ENCODE assay signal across 21 cellular contexts in the genomic region with DNA sequence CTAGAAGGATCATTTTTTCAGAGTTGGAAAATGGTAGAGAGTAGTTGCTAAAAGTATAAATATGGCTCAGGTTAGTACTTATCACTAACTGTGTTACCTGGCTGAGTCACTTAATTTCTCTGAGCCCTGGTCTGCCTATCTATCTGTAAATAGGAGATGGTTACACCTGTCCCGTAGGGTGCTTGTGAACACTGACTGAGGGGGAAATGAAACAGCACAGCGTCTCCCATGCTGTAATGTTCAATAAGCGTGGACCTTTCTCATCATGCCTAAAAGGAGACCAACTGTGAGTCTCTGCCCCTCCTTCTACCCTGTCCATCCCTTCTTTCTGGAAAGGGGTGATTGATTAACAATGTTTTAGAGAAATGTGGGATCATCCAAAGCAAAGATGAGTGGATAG.
"Had no signal": no experiment of that assay in that cellular context is flagged by ENCODE, and none has a peak within 500 bp of the region (broad histone marks: within the 10 kb centered on the region; RNA-seq: fewer than 3 reads in every experiment).

No MANE protein-coding gene starts in this region.

- DNase-seq: activated CD4-positive, alpha-beta memory T cell treated with anti-CD3 and anti-CD28 coated beads, Interleukin-2, amount 10 ng/mL, durations not matched to agents 7 days and 5 days; activated CD4-positive, alpha-beta T cell treated with anti-CD3 and anti-CD28 coated beads, Interleukin-2, amount 10 ng/mL, durations not matched to agents 24 days and 14 days; activated naive CD8-positive, alpha-beta T cell treated with anti-CD3 and anti-CD28 coated beads for 36 hours; amniotic stem cell; cerebellar nuclear complex; glutamatergic neuron; hippocampal formation; left ventricle myocardium inferior; midbrain; nucleus accumbens; right lobe of liver; stimulated activated CD4-positive, alpha-beta T cell treated with anti-CD3 and anti-CD28 coated beads, Interleukin-1b, Interleukin-23, amount 100 ng/mL, for 48 hours; transverse colon; uterus had no signal

- H3K36me3 ChIP-seq: esophagus muscularis mucosa, left ventricle myocardium inferior, right lobe of liver, transverse colon, uterus had no signal

- H3K27me3 Mint-ChIP-seq: activated naive CD8-positive, alpha-beta T cell treated with anti-CD3 and anti-CD28 coated beads for 36 hours had no signal

- H3K36me3 Mint-ChIP-seq: stimulated activated effector memory CD8-positive, alpha-beta T cell treated with anti-CD3 and anti-CD28 coated beads, Interleukin-12 subunit alpha, Interleukin-12 subunit beta, amount 100 ng/mL, for 72 hours had no signal

- H3K9me3 ChIP-seq: esophagus muscularis mucosa, right lobe of liver, transverse colon, uterus had no signal

- H3K4me3 Mint-ChIP-seq: activated CD4-positive, alpha-beta memory T cell treated with anti-CD3 and anti-CD28 coated beads, Interleukin-2, amount 10 ng/mL, durations not matched to agents 7 days and 5 days; activated CD4-positive, alpha-beta T cell treated with anti-CD3 and anti-CD28 coated beads, Interleukin-2, amount 10 ng/mL, durations not matched to agents 24 days and 14 days; activated naive CD8-positive, alpha-beta T cell treated with anti-CD3 and anti-CD28 coated beads for 36 hours; activated T-helper 1 cell treated with anti-CD3 and anti-CD28 coated beads, Interleukin-12 subunit alpha, Interleukin-12 subunit beta, Interleukin-2, Interleukin-4 antibody, amounts not matched to agents 30 ng/mL and 10 ng/mL and 1 ng/mL, durations not matched to agents 14 hours and 24 hours and 36 hours; nephron; stimulated activated effector memory CD8-positive, alpha-beta T cell treated with anti-CD3 and anti-CD28 coated beads, Interleukin-12 subunit alpha, Interleukin-12 subunit beta, amount 100 ng/mL, for 72 hours had no signal

- H3K4me1 ChIP-seq: right lobe of liver, uterus had no signal

- H3K27me3 ChIP-seq: esophagus muscularis mucosa, right lobe of liver, transverse colon, uterus had no signal

- H3K27ac Mint-ChIP-seq: activated CD4-positive, alpha-beta memory T cell treated with anti-CD3 and anti-CD28 coated beads, Interleukin-2, amount 10 ng/mL, durations not matched to agents 7 days and 5 days; activated CD4-positive, alpha-beta T cell treated with anti-CD3 and anti-CD28 coated beads, Interleukin-2, amount 10 ng/mL, durations not matched to agents 24 days and 14 days; activated naive CD8-positive, alpha-beta T cell treated with anti-CD3 and anti-CD28 coated beads for 36 hours; activated T-helper 1 cell treated with anti-CD3 and anti-CD28 coated beads, Interleukin-12 subunit alpha, Interleukin-12 subunit beta, Interleukin-2, Interleukin-4 antibody, amounts not matched to agents 30 ng/mL and 10 ng/mL and 1 ng/mL, durations not matched to agents 14 hours and 24 hours and 36 hours; nephron; stimulated activated effector memory CD8-positive, alpha-beta T cell treated with anti-CD3 and anti-CD28 coated beads, Interleukin-12 subunit alpha, Interleukin-12 subunit beta, amount 100 ng/mL, for 72 hours had no signal

- H3K27ac ChIP-seq: coronary artery, esophagus muscularis mucosa, left ventricle myocardium inferior, right lobe of liver, skin epidermis, transverse colon, uterus had no signal

- H3K9me3 Mint-ChIP-seq: activated CD4-positive, alpha-beta memory T cell treated with anti-CD3 and anti-CD28 coated beads, Interleukin-2, amount 10 ng/mL, durations not matched to agents 7 days and 5 days; activated CD4-positive, alpha-beta T cell treated with anti-CD3 and anti-CD28 coated beads, Interleukin-2, amount 10 ng/mL, durations not matched to agents 24 days and 14 days; activated naive CD8-positive, alpha-beta T cell treated with anti-CD3 and anti-CD28 coated beads for 36 hours; nephron; stimulated activated effector memory CD8-positive, alpha-beta T cell treated with anti-CD3 and anti-CD28 coated beads, Interleukin-12 subunit alpha, Interleukin-12 subunit beta, amount 100 ng/mL, for 72 hours had no signal

- ATAC-seq: activated CD4-positive, CD25-positive, alpha-beta regulatory T cell treated with anti-CD3 and anti-CD28 coated beads, Interleukin-2, amount 50 U/mL, for 24 hours; right lobe of liver; stimulated activated effector memory CD8-positive, alpha-beta T cell treated with anti-CD3 and anti-CD28 coated beads, Interleukin-12 subunit alpha, Interleukin-12 subunit beta, amount 100 ng/mL, for 72 hours had no signal

- H3K4me3 ChIP-seq: coronary artery, esophagus muscularis mucosa, left ventricle myocardium inferior, right lobe of liver, skin epidermis, transverse colon, uterus had no signal
